ENCODE assay signal across 8 cellular contexts in the genomic region with DNA sequence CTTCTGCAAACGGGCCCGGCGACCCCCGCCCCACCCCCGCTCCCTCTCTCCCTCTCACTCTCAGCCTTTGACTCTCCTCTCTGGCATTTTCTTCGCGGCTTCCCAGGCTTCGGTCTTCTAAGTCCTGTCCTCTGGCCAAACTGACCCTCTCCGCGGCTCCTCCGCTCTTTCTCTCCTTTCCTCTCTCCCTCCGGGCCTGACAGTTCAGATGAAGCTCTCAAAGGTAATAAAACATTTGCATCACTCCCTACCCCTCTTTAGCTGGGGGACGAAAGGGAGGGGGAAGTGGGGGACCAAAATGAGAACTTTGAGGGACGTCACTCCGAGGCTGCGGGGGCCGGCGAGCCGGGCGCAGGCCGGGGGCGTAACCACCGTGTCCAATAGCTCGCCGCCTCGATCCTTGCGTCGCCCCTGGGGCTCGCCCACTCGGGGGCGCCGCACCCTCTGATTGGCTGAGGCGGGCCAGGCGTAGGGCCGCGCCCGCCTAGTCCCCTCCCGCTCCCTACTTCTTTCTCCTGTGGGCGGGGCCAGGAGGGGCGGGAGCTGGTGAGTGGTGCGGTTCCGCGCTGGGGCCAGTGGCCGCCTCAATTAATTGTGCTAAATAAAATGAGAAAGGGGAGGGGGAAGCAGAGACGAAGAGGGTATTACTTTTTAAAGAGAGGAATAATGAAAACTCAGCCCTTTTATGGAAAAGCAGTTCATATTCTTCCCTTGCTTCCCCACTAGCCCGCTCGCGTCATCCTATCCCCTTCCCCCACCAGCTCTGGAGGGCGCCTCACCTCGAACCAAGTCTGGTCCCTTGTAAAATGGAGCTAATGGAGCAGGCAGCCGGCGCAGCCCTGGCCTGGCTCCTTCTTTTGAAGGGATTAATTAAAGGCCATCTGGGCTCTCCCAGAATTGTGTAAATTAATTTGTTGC.
A peak's percentile ranks its signal among the peaks of the same experiment; 100 is the strongest.
DNase-seq lines count a peak whose midpoint lies in the region; ATAC-seq and TF ChIP-seq lines count a peak whose summit lies in the region.

Gene NKX6-1 (minus strand): TSS at position 228 of the 918 bp plus-strand sequence. CDS start 1,064 bp downstream, outside the sequence.

- no peaks in the 10 kb centered on the region for H3K9me3 Mint-ChIP-seq in nephron progenitor cell

- no peak for ATAC-seq in HG03439 (IDR thresholded peaks at IDR 0.05; ENCODE audit: unreplicated experiment)
- no peak for ATAC-seq in GM18868 (IDR thresholded peaks at IDR 0.05; ENCODE audit: unreplicated experiment)
- ATAC-seq in GM21447 (IDR thresholded peaks at IDR 0.05; ENCODE audit: unreplicated experiment), result no peak

- peak within 1 kb of the TSS; percentile 57 for H3K4me3 ChIP-seq in WI38 (ENCODE audit: low read depth, low read length)
- H3K4me3 ChIP-seq in foreskin fibroblast (ENCODE audit: low read depth in 1 of 2, low read length in 2 of 2), result peak within 1 kb of the TSS; percentile 39 to 55

- H3K36me3 Mint-ChIP-seq in nephron progenitor cell (ENCODE audit: low read depth), result no peaks in the 10 kb centered on the region

- peak within 1 kb of the TSS; percentile 82 for H3K4me3 Mint-ChIP-seq in nephron progenitor cell

- peaks cover 100% of the 10 kb centered on the region for H3K27me3 Mint-ChIP-seq in nephron progenitor cell (ENCODE audit: low read depth, poor library complexity)

- DNase-seq in EL, result peak; percentile 69
- peak; percentile 82 for DNase-seq in NCI-H1105 (lab: John Stamatoyannopoulos, UW)
- DNase-seq in foreskin fibroblast, result peak; percentile 81 to 82
- DNase-seq in nephron progenitor cell, result peak; percentile 90

- H3K4me1 Mint-ChIP-seq in nephron progenitor cell, result peaks cover 63% of the 10 kb centered on the region

- no peak within 1 kb of the TSS for H3K27ac Mint-ChIP-seq in nephron progenitor cell

- TF ChIP-seq CTCF in WI38 (IDR thresholded peaks at IDR 0.05; ENCODE audit: low read depth, low read length), result no peak
- TF ChIP-seq CTCF in foreskin fibroblast (IDR thresholded peaks at IDR 0.05; ENCODE audit: low read depth, low read length), result no peak
- no peak for TF ChIP-seq CTCF in nephron progenitor cell (IDR thresholded peaks at IDR 0.05)
